8 cellular contexts compared by ENCODE assay signal in genomic region chr1:245155186-245156040, GRCh38. TPM values are rescaled to one million over a fixed set of nuclear protein-coding genes. Genes with fewer than 3 reads are reported as not detected.
DNase-seq lines count a peak whose midpoint lies in the region; ATAC-seq, FAIRE-seq and TF ChIP-seq lines count a peak whose summit lies in the region.

No MANE protein-coding gene starts in this region.

- FAIRE-seq in endothelial cell of umbilical vein (lab: Jason Lieb, UNC): no peak

- no TSS peak for BruUV-seq in endothelial cell of umbilical vein (replicated peaks; lab: Mats Ljungman, UMichigan)

- no peak for TF ChIP-seq CTCF in HEK293 (tag by site-specific recombination; IDR thresholded peaks at IDR 0.05)
- TF ChIP-seq CTCF in endothelial cell of umbilical vein (IDR thresholded peaks at IDR 0.05; ENCODE audit: extremely low read depth in 1 of 2, insufficient read depth in 1 of 2, low read depth in 1 of 2, low read length in 2 of 2): no peak

- no peaks in the 10 kb centered on the region for H4K20me1 ChIP-seq in endothelial cell of umbilical vein (replicated peaks; ENCODE audit: control insufficient read depth, extremely low read depth, insufficient read depth, low read length)

- POLR2A ChIA-PET in CD4-positive, alpha-beta memory T cell (lab: Charles Lee; ENCODE audit: partially characterized antibody): no interaction called here
- POLR2A ChIA-PET in HEK293 (lab: Yijun Ruan, JAX) (no interaction called here), endothelial cell of umbilical vein (lab: Charles Lee) (no interaction called here)
- POLR2A ChIA-PET in naive thymus-derived CD4-positive, alpha-beta T cell (lab: Charles Lee): no interaction called here

- H3K4me1 ChIP-seq in CD4-positive, alpha-beta memory T cell (ENCODE audit: insufficient read depth, low read length): peaks cover 35% of the 10 kb centered on the region
- no peaks in the 10 kb centered on the region; the same call in 1 of the 2 replicates for H3K4me1 ChIP-seq in HEK293 (ENCODE audit: control insufficient read depth, insufficient read depth, low read length)
- peaks cover 28% of the 10 kb centered on the region for H3K4me1 ChIP-seq in endothelial cell of umbilical vein (ENCODE audit: control insufficient read depth, extremely low read depth, insufficient read depth, low read length)
- H3K4me1 ChIP-seq in naive thymus-derived CD4-positive, alpha-beta T cell (ENCODE audit: control insufficient read depth in 2 of 2, insufficient read depth in 2 of 2, low read length in 2 of 2): peaks cover 15 to 20% of the 10 kb centered on the region in 2 donors

- no peaks in the 10 kb centered on the region for H3K79me2 ChIP-seq in endothelial cell of umbilical vein (ENCODE audit: control insufficient read depth, insufficient read depth, low read length)

- peaks cover 28% of the 10 kb centered on the region for H3K27me3 ChIP-seq in CD4-positive, alpha-beta memory T cell (ENCODE audit: insufficient read depth, low read length)
- H3K27me3 ChIP-seq in endothelial cell of umbilical vein (ENCODE audit: control insufficient read depth in 2 of 2, insufficient read depth in 2 of 2, low read length in 2 of 2): peaks cover 25 to 59% of the 10 kb centered on the region in 2 experiments
- H3K27me3 ChIP-seq in naive thymus-derived CD4-positive, alpha-beta T cell (ENCODE audit: control insufficient read depth in 2 of 2, insufficient read depth in 2 of 2, low read length in 2 of 2): peaks cover 3 to 13% of the 10 kb centered on the region in 2 donors

- peak overlapping the region; percentile 75 to 90 (median 82) for H3K4me3 Mint-ChIP-seq in CD4-positive, alpha-beta memory T cell
- H3K4me3 Mint-ChIP-seq in naive thymus-derived CD4-positive, alpha-beta T cell: peak overlapping the region; percentile 76 to 88 (median 83)

- CTCF ChIA-PET in CD4-positive, alpha-beta memory T cell (lab: Charles Lee; ENCODE audit: partially characterized antibody): interaction anchor here (0.9 to 1.6 kb wide), 6 partner anchors 12 to 964 kb away, joined by 3 to 5 read pairs (median 3); no protein-coding TSS in a partner anchor
- CTCF ChIA-PET in HEK293 (lab: Yijun Ruan, JAX): interaction anchor here (1.1 kb wide), 1 partner anchor 226 kb away, joined by 3 read pairs; no protein-coding TSS in a partner anchor
- CTCF ChIA-PET in endothelial cell of umbilical vein (lab: Charles Lee): interaction anchor here (0.7 to 6.0 kb wide), 20 partner anchors 10 to 1336 kb away, joined by 3 to 128 read pairs (median 5); no protein-coding TSS in a partner anchor
- CTCF ChIA-PET in naive thymus-derived CD4-positive, alpha-beta T cell (lab: Charles Lee): interaction anchor here (1.0 kb wide), 1 partner anchor 846 kb away, joined by 3 read pairs; no protein-coding TSS in a partner anchor

- peak in 2 of 5 donors; percentile 0 to 9 for DNase-seq in CD4-positive, alpha-beta memory T cell
- DNase-seq in endothelial cell of umbilical vein (ENCODE audit: low read depth, low spot score): peak; percentile 49
- DNase-seq in naive thymus-derived CD4-positive, alpha-beta T cell: peak in 3 of 9 donors; percentile 3 to 12 (median 4)
- no peak for DNase-seq in NCI-H2107 treated with DMSO at 0.1 percent for 48 hours (lab: John Stamatoyannopoulos, UW; ENCODE audit: unreplicated experiment)
- no peak for DNase-seq in effector CD4-positive, alpha-beta T cell

- H3K9me3 Mint-ChIP-seq in CD4-positive, alpha-beta memory T cell: peaks cover 0 to 11% (median 8%) of the 10 kb centered on the region in 8 donors
- peaks cover 0 to 29% (median 6%) of the 10 kb centered on the region in 11 donors for H3K9me3 Mint-ChIP-seq in naive thymus-derived CD4-positive, alpha-beta T cell

- peak overlapping the region; percentile 76 for H3K4me2 ChIP-seq in endothelial cell of umbilical vein (ENCODE audit: insufficient read depth, low read length)

- TF ChIP-seq POLR2A in endothelial cell of umbilical vein (IDR thresholded peaks at IDR 0.05; ENCODE audit: low read depth, low read length): no peak

- no peak overlapping the region for H3K27ac ChIP-seq in CD4-positive, alpha-beta memory T cell (ENCODE audit: low read depth, low read length)
- H3K27ac ChIP-seq in HEK293 (ENCODE audit: extremely low read depth, low read depth, low read length) (no peak overlapping the region; the same call in 1 of the 2 replicates), endothelial cell of umbilical vein (ENCODE audit: insufficient read depth, low read depth, low read length) (no peak overlapping the region)
- no peak overlapping the region for H3K27ac ChIP-seq in naive thymus-derived CD4-positive, alpha-beta T cell (ENCODE audit: low read depth, low read length)

- ATAC-seq in SK-N-SH treated with all-trans-retinoic acid at 6 μM for 48 hours (peak; percentile 34), HG03354 (IDR thresholded peaks at IDR 0.05; ENCODE audit: poor library complexity, severe bottlenecking, unreplicated experiment) (no peak)
- ATAC-seq in naive thymus-derived CD4-positive, alpha-beta T cell: no peak

- H3K9me3 ChIP-seq in CD4-positive, alpha-beta memory T cell (ENCODE audit: control insufficient read depth in 1 of 2, low read length in 2 of 2): no peaks in the 10 kb centered on the region
- H3K9me3 ChIP-seq in HEK293 (ENCODE audit: control insufficient read depth, insufficient read depth, low read depth, low read length): no peaks in the 10 kb centered on the region
- H3K9me3 ChIP-seq in endothelial cell of umbilical vein (replicated peaks; ENCODE audit: control insufficient read depth, insufficient read depth, low read length): no peaks in the 10 kb centered on the region
- H3K9me3 ChIP-seq in naive thymus-derived CD4-positive, alpha-beta T cell (ENCODE audit: control insufficient read depth in 2 of 3, low read length in 3 of 3): no peaks in the 10 kb centered on the region

- intact Hi-C loops in CD4-positive, alpha-beta memory T cell (cut with micrococcal nuclease): loop anchor here (5.0 to 10.0 kb wide), 3 partner anchors 729 to 1599 kb away; no protein-coding TSS in a partner anchor
- intact Hi-C loops in endothelial cell of umbilical vein (cut with micrococcal nuclease): loop anchor here (2.0 kb wide), 1 partner anchor 719 kb away; no protein-coding TSS in a partner anchor
- intact Hi-C loops in naive thymus-derived CD4-positive, alpha-beta T cell (cut with micrococcal nuclease): loop anchor here (2.0 to 5.0 kb wide), 5 partner anchors 225 to 1295 kb away; partner anchors contain the start of gene DESI2 (in 2 of the 2)

- H3K9ac ChIP-seq in endothelial cell of umbilical vein (replicated peaks; ENCODE audit: extremely low read depth, insufficient read depth, low read length): no peak overlapping the region

- no peaks in the 10 kb centered on the region for H3K36me3 ChIP-seq in CD4-positive, alpha-beta memory T cell (ENCODE audit: insufficient read depth, low read length)
- H3K36me3 ChIP-seq in HEK293 (ENCODE audit: control insufficient read depth in 2 of 2, insufficient read depth in 1 of 2, low read length in 2 of 2): no peaks in the 10 kb centered on the region
- H3K36me3 ChIP-seq in endothelial cell of umbilical vein (ENCODE audit: control insufficient read depth in 2 of 2, extremely low read depth in 1 of 2, insufficient read depth in 2 of 2, low read length in 2 of 2): no peaks in the 10 kb centered on the region
- no peaks in the 10 kb centered on the region for H3K36me3 ChIP-seq in naive thymus-derived CD4-positive, alpha-beta T cell (ENCODE audit: control insufficient read depth in 2 of 3, insufficient read depth in 3 of 3, low read length in 3 of 3)

- dilution Hi-C loops in endothelial cell of umbilical vein (cut with MboI; ENCODE audit: extremely low pct_ligation_motif_present, low sequenced_read_pairs): no loop called here

- H3K36me3 Mint-ChIP-seq in CD4-positive, alpha-beta memory T cell: peaks cover 0 to 3% of the 10 kb centered on the region in 2 donors
- peaks cover 0 to 1% (median 0%) of the 10 kb centered on the region in 5 donors for H3K36me3 Mint-ChIP-seq in naive thymus-derived CD4-positive, alpha-beta T cell

- peaks cover 15 to 35% (median 25%) of the 10 kb centered on the region in 4 donors for H3K4me1 Mint-ChIP-seq in CD4-positive, alpha-beta memory T cell
- peaks cover 0 to 28% (median 26%) of the 10 kb centered on the region in 7 donors for H3K4me1 Mint-ChIP-seq in naive thymus-derived CD4-positive, alpha-beta T cell

- H3K27me3 Mint-ChIP-seq in CD4-positive, alpha-beta memory T cell: peaks cover 52 to 61% of the 10 kb centered on the region in 2 donors
- peaks cover 61 to 77% (median 71%) of the 10 kb centered on the region in 5 donors for H3K27me3 Mint-ChIP-seq in naive thymus-derived CD4-positive, alpha-beta T cell

- no peak overlapping the region for H3K27ac Mint-ChIP-seq in CD4-positive, alpha-beta memory T cell
- H3K27ac Mint-ChIP-seq in naive thymus-derived CD4-positive, alpha-beta T cell: peak overlapping the region in 1 of 9 donors; percentile 29

- peak overlapping the region in 1 of 2 donors; percentile 58 for H3K4me3 ChIP-seq in CD4-positive, alpha-beta memory T cell (ENCODE audit: low read length in 2 of 2)
- peak overlapping the region; percentile 46 for H3K4me3 ChIP-seq in HEK293 (ENCODE audit: low read depth, low read length)
- H3K4me3 ChIP-seq in endothelial cell of umbilical vein (replicated peaks in 1 of 3; ENCODE audit: insufficient read depth in 1 of 3, low read depth in 1 of 3, low read length in 3 of 3): peak overlapping the region; percentile 10 to 51 (median 36)
- peak overlapping the region; percentile 52 for H3K4me3 ChIP-seq in naive thymus-derived CD4-positive, alpha-beta T cell (ENCODE audit: low read length)

- no peaks in the 10 kb centered on the region for H3K9me1 ChIP-seq in endothelial cell of umbilical vein (replicated peaks; ENCODE audit: control insufficient read depth, extremely low read depth, insufficient read depth, low read length)

- H2AFZ ChIP-seq in endothelial cell of umbilical vein (ENCODE audit: low read depth, low read length): peak overlapping the region; percentile 91

TF ChIP-seq in endothelial cell of umbilical vein, 7 proteins besides CTCF, POLR2A, EP300 and RAD21 (continues in another document):
- TF ChIP-seq GATA2 (IDR thresholded peaks at IDR 0.05; ENCODE audit: insufficient read depth, insufficient read length, low read depth, low read length): no peak

RNA-seq across cellular contexts. Expression of gene KIF26B, which starts 0.6 kb away (rescaled TPM):
- not detected for total RNA-seq in CD4-positive, alpha-beta memory T cell
- polyA plus RNA-seq in CD4-positive, alpha-beta memory T cell: under 1 TPM in 1 of 2 donors, not detected in 1; 0.10 TPM
- total RNA-seq in endothelial cell of umbilical vein: 0.25 and 0.49 TPM in 2 replicates
- 0.04 and 0.06 TPM in 2 replicates for polyA plus RNA-seq in endothelial cell of umbilical vein
- polyA plus RNA-seq in endothelial cell of umbilical vein (2011; cell fraction: cytosol; rRNA removed): 0.03 and 0.08 TPM in 2 replicates
- polyA plus RNA-seq in endothelial cell of umbilical vein (2011; cell fraction: nucleus; rRNA removed): 0.08 and 0.25 TPM in 2 replicates
- 0.23 and 0.31 TPM in 2 replicates for polyA plus RNA-seq in endothelial cell of umbilical vein (2012)
- 0.21 and 0.29 TPM in 2 replicates for polyA minus RNA-seq in endothelial cell of umbilical vein
- not detected for polyA minus RNA-seq in endothelial cell of umbilical vein (2011; cell fraction: cytosol; rRNA and poly(A)+ RNA removed)
- 0.38 and 0.43 TPM in 2 replicates for polyA minus RNA-seq in endothelial cell of umbilical vein (2011; cell fraction: nucleus; rRNA and poly(A)+ RNA removed)
- under 1 TPM in 2 of 5 experiments, not detected in 3; 0.21 to 0.24 TPM for total RNA-seq in naive thymus-derived CD4-positive, alpha-beta T cell
- polyA plus RNA-seq in naive thymus-derived CD4-positive, alpha-beta T cell: under 1 TPM in 1 of 2 donors, not detected in 1; 0.06 TPM
